9 cellular contexts compared by ENCODE assay signal in genomic region chr2:218893349-218894167, GRCh38. TPM values are rescaled to one million over a fixed set of nuclear protein-coding genes. Genes with fewer than 3 reads are reported as not detected.
A peak's percentile ranks its signal among the peaks of the same experiment; 100 is the strongest.
DNase-seq lines count a peak whose midpoint lies in the region; ATAC-seq, FAIRE-seq and TF ChIP-seq lines count a peak whose summit lies in the region.
"Had no signal": no experiment of that assay in that cellular context is flagged by ENCODE, and none has a peak within 500 bp of the region (broad histone marks: within the 10 kb centered on the region; RNA-seq: fewer than 3 reads in every experiment).

No MANE protein-coding gene starts in this region.

- H3K4me1 ChIP-seq in PC-9 (replicated peaks; ENCODE audit: insufficient read depth) (peaks cover 52% of the 10 kb centered on the region), gastrocnemius medialis (peaks cover 7 to 11% of the 10 kb centered on the region in 2 donors)

- no peak for TF ChIP-seq CTCF in PC-9 (conservative IDR thresholded peaks at IDR 0.05)
- no peak for TF ChIP-seq CTCF in endothelial cell (IDR thresholded peaks at IDR 0.05; ENCODE audit: unreplicated experiment)
- TF ChIP-seq CTCF in gastrocnemius medialis (IDR thresholded peaks at IDR 0.05 in 4 of 5, conservative IDR thresholded peaks at IDR 0.05 in 1 of 5), result no peak

- POLR2A ChIA-PET in PC-9 (lab: Charles Lee; ENCODE audit: unreplicated experiment), result interaction anchor here (0.6 to 1.4 kb wide), 6 partner anchors 13 to 602 kb away, joined by 3 to 8 read pairs (median 4); no protein-coding TSS in a partner anchor

- H3K4me1 Mint-ChIP-seq in endothelial cell (ENCODE audit: unreplicated experiment), result peaks cover 9% of the 10 kb centered on the region

- no peaks in the 10 kb centered on the region for H4K20me1 ChIP-seq in PC-9 (ENCODE audit: insufficient read depth)

- ATAC-seq in gastrocnemius medialis, result no peak

- peaks cover 6% of the 10 kb centered on the region for H3K36me3 Mint-ChIP-seq in endothelial cell (ENCODE audit: low read depth, unreplicated experiment)

- no peaks in the 10 kb centered on the region for H3K9me3 Mint-ChIP-seq in endothelial cell (ENCODE audit: unreplicated experiment)

- H3K27me3 ChIP-seq in PC-9 (ENCODE audit: insufficient read depth, low read depth), result no peaks in the 10 kb centered on the region
- peaks cover 49 to 52% (median 51%) of the 10 kb centered on the region in 3 donors for H3K27me3 ChIP-seq in gastrocnemius medialis

- no TSS peak for BruUV-seq in PC-9 (replicated peaks; lab: Mats Ljungman, UMichigan)

- H3K9me3 ChIP-seq in PC-9 (ENCODE audit: insufficient read depth, low read depth) (no peaks in the 10 kb centered on the region), gastrocnemius medialis (no peaks in the 10 kb centered on the region)

- CTCF ChIA-PET in PC-9 (lab: Charles Lee), result interaction anchor here (1.5 kb wide), 1 partner anchor 17 kb away, joined by 5 read pairs; no protein-coding TSS in a partner anchor

- peaks cover 41% of the 10 kb centered on the region for H3F3A ChIP-seq in PC-9 (ENCODE audit: insufficient read depth, low read depth)

- peaks cover 58% of the 10 kb centered on the region for H3K27me3 Mint-ChIP-seq in endothelial cell (ENCODE audit: unreplicated experiment)

- H3K36me3 ChIP-seq in PC-9 (ENCODE audit: low read depth) (no peaks in the 10 kb centered on the region), gastrocnemius medialis (no peaks in the 10 kb centered on the region)
- H3K36me3 ChIP-seq: SJSA1 had no signal

- TF ChIP-seq POLR2A in GM12892 (IDR thresholded peaks at IDR 0.05; ENCODE audit: low read depth, low read length) (no peak), gastrocnemius medialis (IDR thresholded peaks at IDR 0.05) (no peak)

- peak overlapping the region; percentile 87 for H3K27ac ChIP-seq in PC-9
- H3K27ac ChIP-seq in gastrocnemius medialis, result no peak overlapping the region
- H3K27ac ChIP-seq: SJSA1 had no signal

- 0 out of 2 replicates have a peak overlapping the region, but pooled peaks have one; percentile 52 for H2AFZ ChIP-seq in PC-9

- peak; percentile 93 for FAIRE-seq in GM12892 (lab: Jason Lieb, UNC)

- H3K27ac Mint-ChIP-seq in endothelial cell (ENCODE audit: unreplicated experiment), result peak overlapping the region; percentile 30

- no peaks in the 10 kb centered on the region for H3K9me2 ChIP-seq in PC-9 (ENCODE audit: insufficient read depth)

- DNase-seq in GM12892 (ENCODE audit: insufficient read length) (no peak), PC-9 (no peak), endothelial cell (ENCODE audit: low spot score) (no peak), gastrocnemius medialis (no peak), germinal center (ENCODE audit: low spot score) (no peak), SKM-1 (lab: John Stamatoyannopoulos, UW; ENCODE audit: unreplicated experiment) (no peak), medulla oblongata (ENCODE audit: extremely low spot score) (no peak), glomerular visceral epithelial cell (ENCODE audit: extremely low spot score) (no peak)

- H3K79me2 ChIP-seq in PC-9 (ENCODE audit: low read depth), result no peaks in the 10 kb centered on the region

- H3K4me3 Mint-ChIP-seq in endothelial cell (ENCODE audit: unreplicated experiment), result peak overlapping the region; percentile 59

- H3K4me3 ChIP-seq in PC-9 (peak overlapping the region; percentile 53), gastrocnemius medialis (peak overlapping the region; percentile 37 to 51 (median 44))

- H3K4me2 ChIP-seq in PC-9, result peak overlapping the region; percentile 87

- intact Hi-C loops in PC-9 (cut with micrococcal nuclease; ENCODE audit: unreplicated experiment), result loop anchor here (2.0 to 10.0 kb wide), 2 partner anchors 381 to 595 kb away; partner anchors contain the start of gene DNAJB2
- intact Hi-C loops in gastrocnemius medialis (cut with DNase I; ENCODE audit: low total_unique reads), result no loop called here

- in situ Hi-C loops in gastrocnemius medialis (cut with MboI; ENCODE audit: low sequenced_read_pairs in 4 of 4), result no loop called here

RNA-seq across cellular contexts. Expression of gene WNT10A, which starts 12.9 kb away (rescaled TPM):
- 34.9 TPM for polyA plus RNA-seq in GM12892 (2012; ENCODE audit: missing spikeins)
- total RNA-seq in PC-9 (2021) (1.2 and 2.3 TPM in 2 replicates), endothelial cell (ENCODE audit: unreplicated experiment) (not detected), gastrocnemius medialis (not detected)
- total RNA-seq: SJSA1 had no signal

RNA-seq across cellular contexts. Expression of gene WNT6, which starts 34.0 kb away (rescaled TPM):
- not detected for polyA plus RNA-seq in GM12892 (2012; ENCODE audit: missing spikeins)
- 0.33 and 0.45 TPM in 2 replicates for total RNA-seq in PC-9 (2021)
- total RNA-seq in endothelial cell (ENCODE audit: unreplicated experiment), result not detected
- total RNA-seq in gastrocnemius medialis, result 1 to 10 TPM in 2 of 4 donors, under 1 TPM in 2; 0.36 to 3.9 (median 2.1) TPM
- total RNA-seq: SJSA1 had no signal
